10 cellular contexts compared by ENCODE assay signal in the genomic region with DNA sequence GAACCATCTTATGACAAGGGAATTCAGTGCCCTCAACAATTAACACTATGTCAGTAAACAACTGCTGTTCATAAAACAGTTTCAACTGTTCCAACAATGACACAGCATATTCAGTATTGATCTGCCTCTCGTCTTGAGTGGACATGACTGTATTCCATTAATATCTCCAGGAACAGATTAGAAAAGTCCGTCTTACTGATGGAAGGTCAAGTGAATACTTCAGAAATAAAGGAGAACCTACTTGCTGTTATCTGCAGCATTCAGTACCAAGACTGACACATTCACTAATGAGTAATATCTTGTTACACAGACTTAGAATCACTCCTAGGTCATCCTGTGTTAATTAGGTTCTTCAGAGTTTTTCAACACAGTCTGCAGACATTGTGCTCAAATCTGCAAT. TPM values are rescaled to one million over a fixed set of nuclear protein-coding genes. Genes with fewer than 3 reads are reported as not detected.
DNase-seq lines count a peak whose midpoint lies in the region; ATAC-seq, FAIRE-seq and TF ChIP-seq lines count a peak whose summit lies in the region.
"Had no signal": no experiment of that assay in that cellular context is flagged by ENCODE, and none has a peak within 500 bp of the region (broad histone marks: within the 10 kb centered on the region; RNA-seq: fewer than 3 reads in every experiment).

No MANE protein-coding gene starts in this region.

- peak; percentile 38 for FAIRE-seq in D721Med (lab: Jason Lieb, UNC)
- no peak for FAIRE-seq in astrocyte (lab: Jason Lieb, UNC)

- H3K79me2 ChIP-seq in astrocyte (ENCODE audit: insufficient read depth, low read length), result peaks cover 98% of the 10 kb centered on the region

- no peak for ATAC-seq in memory B cell (ENCODE audit: low read depth)
- no peak for ATAC-seq in GM19328 (IDR thresholded peaks at IDR 0.05; ENCODE audit: unreplicated experiment)
- no peak for ATAC-seq in GM21717 (IDR thresholded peaks at IDR 0.05; ENCODE audit: unreplicated experiment)
- no peak for ATAC-seq in omental fat pad (ENCODE audit: low FRiP score)
- ATAC-seq: naive thymus-derived CD8-positive, alpha-beta T cell; stimulated activated naive CD8-positive, alpha-beta T cell treated with anti-CD3 and anti-CD28 coated beads, Interleukin-15, Interleukin-2, amounts not matched to agents 100 U/mL and 50 U/mL, for 24 hours had no signal

- H3K4me3 Mint-ChIP-seq in astrocyte (ENCODE audit: unreplicated experiment), result no peak overlapping the region
- H3K4me3 Mint-ChIP-seq in memory B cell, result no peak overlapping the region

- H3K27me3 Mint-ChIP-seq in astrocyte (ENCODE audit: low read depth, unreplicated experiment), result no peaks in the 10 kb centered on the region
- no peaks in the 10 kb centered on the region for H3K27me3 Mint-ChIP-seq in memory B cell
- H3K27me3 Mint-ChIP-seq: naive thymus-derived CD8-positive, alpha-beta T cell had no signal

- H3K4me1 Mint-ChIP-seq in astrocyte (ENCODE audit: low read depth, unreplicated experiment), result peaks cover 7% of the 10 kb centered on the region
- peaks cover 22% of the 10 kb centered on the region for H3K4me1 Mint-ChIP-seq in memory B cell

- peaks cover 12% of the 10 kb centered on the region for H3K4me1 ChIP-seq in astrocyte (ENCODE audit: insufficient read depth, low read length)

- DNase-seq in D721Med (ENCODE audit: insufficient read length, low spot score) (no peak), HL-60 (ENCODE audit: low read depth in 1 of 2, low spot score in 1 of 2) (no peak), astrocyte (ENCODE audit: low read depth) (peak; percentile 14), memory B cell (ENCODE audit: low spot score in 2 of 2) (no peak), omental fat pad (ENCODE audit: low spot score) (no peak)
- no peak for DNase-seq in activated effector memory CD4-positive, alpha-beta T cell treated with anti-CD3 and anti-CD28 coated beads, Interleukin-2, amount 50 U/mL, for 16 hours
- DNase-seq: naive thymus-derived CD8-positive, alpha-beta T cell; stimulated activated naive CD8-positive, alpha-beta T cell treated with anti-CD3 and anti-CD28 coated beads, Interleukin-15, Interleukin-2, amounts not matched to agents 100 U/mL and 50 U/mL, for 24 hours had no signal

- H3K9me3 Mint-ChIP-seq in astrocyte (ENCODE audit: unreplicated experiment), result no peaks in the 10 kb centered on the region
- H3K9me3 Mint-ChIP-seq in memory B cell, result no peaks in the 10 kb centered on the region
- H3K9me3 Mint-ChIP-seq: naive thymus-derived CD8-positive, alpha-beta T cell had no signal

- H4K20me1 ChIP-seq in astrocyte (ENCODE audit: insufficient read depth, low read length), result peaks cover 61% of the 10 kb centered on the region

- H3K4me3 ChIP-seq in HL-60 (replicated peaks; ENCODE audit: insufficient read depth, low read length) (no peak overlapping the region), astrocyte (ENCODE audit: insufficient read depth, low read depth, low read length) (no peak overlapping the region)

- peak overlapping the region; percentile 31 for H3K4me2 ChIP-seq in astrocyte (ENCODE audit: low read length)

- H3K27ac ChIP-seq in HL-60 (replicated peaks) (peak overlapping the region; percentile 16), astrocyte (ENCODE audit: low read depth, low read length) (no peak overlapping the region)

- H3K27ac Mint-ChIP-seq in astrocyte (ENCODE audit: unreplicated experiment), result peak overlapping the region; percentile 3
- H3K27ac Mint-ChIP-seq in memory B cell, result peak overlapping the region; percentile 60

- TF ChIP-seq CTCF in D721Med (IDR thresholded peaks at IDR 0.05; ENCODE audit: insufficient read depth, missing control alignments) (no peak), HL-60 (IDR thresholded peaks at IDR 0.05; ENCODE audit: insufficient read depth, low read length) (no peak), astrocyte (IDR thresholded peaks at IDR 0.05; ENCODE audit: insufficient read depth, low read depth, low read length) (no peak), omental fat pad (IDR thresholded peaks at IDR 0.05) (no peak)

- H3K9ac ChIP-seq in astrocyte (ENCODE audit: low read length), result no peak overlapping the region

- H3K27me3 ChIP-seq in HL-60 (ENCODE audit: insufficient read depth, poor library complexity, severe bottlenecking) (no peaks in the 10 kb centered on the region), astrocyte (ENCODE audit: insufficient read depth, low read length) (no peaks in the 10 kb centered on the region)

- no peaks in the 10 kb centered on the region for H3K9me3 ChIP-seq in astrocyte (ENCODE audit: insufficient read depth, low read depth, low read length)

- H3K36me3 Mint-ChIP-seq in astrocyte (ENCODE audit: low read depth, unreplicated experiment), result peaks cover 4% of the 10 kb centered on the region
- peaks cover 12% of the 10 kb centered on the region for H3K36me3 Mint-ChIP-seq in memory B cell

- peaks cover 6% of the 10 kb centered on the region for H3K36me3 ChIP-seq in astrocyte (ENCODE audit: insufficient read depth, low read length)

- no peak overlapping the region for H2AFZ ChIP-seq in astrocyte (ENCODE audit: low read depth, low read length)

RNA-seq across cellular contexts. Expression of a gene that starts 12.1 kb away (rescaled TPM):
- total RNA-seq in astrocyte (26.2 and 26.9 TPM in 2 replicates), omental fat pad (10 to 100 TPM; 39.0 to 56.4 (median 50.4) TPM)
